8 cellular contexts compared by ENCODE assay signal in genomic region chr18:2657043-2657512, GRCh38. TPM values are rescaled to one million over a fixed set of nuclear protein-coding genes. Genes with fewer than 3 reads are reported as not detected.
DNase-seq lines count a peak whose midpoint lies in the region; ATAC-seq and TF ChIP-seq lines count a peak whose summit lies in the region.

No MANE protein-coding gene starts in this region.

- peak overlapping the region; percentile 91; the same call in 1 of the 2 replicates for H3K9ac ChIP-seq in iPS-20b (ENCODE audit: low read depth, low read length)

- H3K27ac Mint-ChIP-seq in activated CD4-positive, alpha-beta T cell treated with anti-CD3 and anti-CD28 coated beads, Interleukin-2, amount 10 ng/mL, durations not matched to agents 24 days and 14 days = peak overlapping the region; percentile 98
- H3K27ac Mint-ChIP-seq in activated CD4-positive, alpha-beta memory T cell treated with anti-CD3 and anti-CD28 coated beads for 36 hours = peak overlapping the region; percentile 97

- CTCF ChIA-PET in activated CD4-positive, alpha-beta memory T cell treated with anti-CD3 and anti-CD28 coated beads for 36 hours (lab: Charles Lee) = interaction anchor here (0.6 to 1.8 kb wide), 3 partner anchors 65 to 109 kb away, joined by 3 to 6 read pairs (median 3); partner anchors contain the start of genes METTL4 and NDC80

- H3K27me3 ChIP-seq in iPS-20b (ENCODE audit: insufficient read depth, low read length) (peaks cover 37% of the 10 kb centered on the region), thoracic aorta (replicated peaks; ENCODE audit: insufficient read depth) (no peaks in the 10 kb centered on the region)

- intact Hi-C loops in activated CD4-positive, alpha-beta T cell treated with anti-CD3 and anti-CD28 coated beads, Interleukin-2, amount 10 ng/mL, durations not matched to agents 24 days and 14 days (cut with micrococcal nuclease) = loop anchor here (1.0 to 5.0 kb wide), 5 partner anchors 70 to 605 kb away; partner anchors contain the start of genes LPIN2, METTL4, MYL12B and NDC80
- intact Hi-C loops in activated CD4-positive, alpha-beta memory T cell treated with anti-CD3 and anti-CD28 coated beads for 36 hours (cut with micrococcal nuclease) = loop anchor here (5.0 to 10.0 kb wide), 8 partner anchors 70 to 1845 kb away; partner anchors contain the start of genes TGIF1 and YES1

- no peak overlapping the region for H3K27ac ChIP-seq in iPS-20b (ENCODE audit: low read length)
- H3K27ac ChIP-seq in thoracic aorta = peak overlapping the region; percentile 92 to 99

- no peak for ATAC-seq in thoracic aorta (ENCODE audit: insufficient number of reproducible peaks, low FRiP score, low read depth)
- no peak for ATAC-seq in HG03025 (IDR thresholded peaks at IDR 0.05; ENCODE audit: low FRiP score, unreplicated experiment)
- no peak for ATAC-seq in GM18873 (IDR thresholded peaks at IDR 0.05; ENCODE audit: low FRiP score, unreplicated experiment)

- H3K9me3 ChIP-seq in iPS-20b (ENCODE audit: insufficient read depth, low read depth, low read length) = no peaks in the 10 kb centered on the region
- H3K9me3 ChIP-seq in thoracic aorta = no peaks in the 10 kb centered on the region

- H3K4me1 ChIP-seq in iPS-20b (ENCODE audit: insufficient read depth, low read length) (peaks cover 17% of the 10 kb centered on the region), thoracic aorta (ENCODE audit: control insufficient read depth in 1 of 2, low read depth in 2 of 2) (peaks cover 25 to 33% of the 10 kb centered on the region in 2 donors)

- no peaks in the 10 kb centered on the region for H3K27me3 Mint-ChIP-seq in activated CD4-positive, alpha-beta T cell treated with anti-CD3 and anti-CD28 coated beads, Interleukin-2, amount 10 ng/mL, durations not matched to agents 24 days and 14 days
- H3K27me3 Mint-ChIP-seq in activated CD4-positive, alpha-beta memory T cell treated with anti-CD3 and anti-CD28 coated beads for 36 hours = no peaks in the 10 kb centered on the region

- peak overlapping the region; percentile 94 for H3K4me3 Mint-ChIP-seq in activated CD4-positive, alpha-beta T cell treated with anti-CD3 and anti-CD28 coated beads, Interleukin-2, amount 10 ng/mL, durations not matched to agents 24 days and 14 days
- peak overlapping the region; percentile 91 for H3K4me3 Mint-ChIP-seq in activated CD4-positive, alpha-beta memory T cell treated with anti-CD3 and anti-CD28 coated beads for 36 hours

- H3K4me1 Mint-ChIP-seq in activated CD4-positive, alpha-beta T cell treated with anti-CD3 and anti-CD28 coated beads, Interleukin-2, amount 10 ng/mL, durations not matched to agents 24 days and 14 days = peaks cover 36% of the 10 kb centered on the region
- peaks cover 36% of the 10 kb centered on the region for H3K4me1 Mint-ChIP-seq in activated CD4-positive, alpha-beta memory T cell treated with anti-CD3 and anti-CD28 coated beads for 36 hours (ENCODE audit: low read depth)

- no peak for TF ChIP-seq CTCF in thoracic aorta (IDR thresholded peaks at IDR 0.05)

- peak overlapping the region; percentile 85 for H3K4me3 ChIP-seq in iPS-20b (ENCODE audit: low read length)
- H3K4me3 ChIP-seq in thoracic aorta = peak overlapping the region; percentile 79

- POLR2A ChIA-PET in activated CD4-positive, alpha-beta memory T cell treated with anti-CD3 and anti-CD28 coated beads for 36 hours (lab: Charles Lee) = interaction anchor here (0.7 to 4.0 kb wide), 4 partner anchors 12 to 250 kb away, joined by 3 to 18 read pairs (median 12); partner anchors contain the start of genes METTL4 and NDC80

- DNase-seq in activated CD4-positive, alpha-beta T cell treated with anti-CD3 and anti-CD28 coated beads, Interleukin-2, amount 10 ng/mL, durations not matched to agents 24 days and 14 days = no peak
- DNase-seq in activated CD4-positive, alpha-beta T cell treated with anti-CD3 and anti-CD28 coated beads, Interleukin-2, amount 50 U/mL, for 1 hour = no peak
- DNase-seq in activated CD4-positive, alpha-beta memory T cell treated with anti-CD3 and anti-CD28 coated beads for 36 hours = no peak
- no peak for DNase-seq in thoracic aorta (ENCODE audit: low spot score)
- no peak for DNase-seq in NCI-H1092 (lab: John Stamatoyannopoulos, UW)

- H3K9me3 Mint-ChIP-seq in activated CD4-positive, alpha-beta T cell treated with anti-CD3 and anti-CD28 coated beads, Interleukin-2, amount 10 ng/mL, durations not matched to agents 24 days and 14 days = peaks cover 4% of the 10 kb centered on the region
- no peaks in the 10 kb centered on the region for H3K9me3 Mint-ChIP-seq in activated CD4-positive, alpha-beta memory T cell treated with anti-CD3 and anti-CD28 coated beads for 36 hours

- peaks cover 21% of the 10 kb centered on the region for H3K36me3 Mint-ChIP-seq in activated CD4-positive, alpha-beta T cell treated with anti-CD3 and anti-CD28 coated beads, Interleukin-2, amount 10 ng/mL, durations not matched to agents 24 days and 14 days (ENCODE audit: low read depth)
- peaks cover 29% of the 10 kb centered on the region for H3K36me3 Mint-ChIP-seq in activated CD4-positive, alpha-beta memory T cell treated with anti-CD3 and anti-CD28 coated beads for 36 hours

- peaks cover 6% of the 10 kb centered on the region; the same call in 1 of the 2 replicates for H3K36me3 ChIP-seq in iPS-20b (ENCODE audit: insufficient read depth, low read depth, low read length)
- no peaks in the 10 kb centered on the region for H3K36me3 ChIP-seq in thoracic aorta

RNA-seq across cellular contexts. Expression of gene SMCHD1, which starts 1.6 kb away (rescaled TPM):
- 98.4 and 109 TPM in 2 replicates for total RNA-seq in activated CD4-positive, alpha-beta T cell treated with anti-CD3 and anti-CD28 coated beads, Interleukin-2, amount 10 ng/mL, durations not matched to agents 24 days and 14 days
- total RNA-seq in activated CD4-positive, alpha-beta memory T cell treated with anti-CD3 and anti-CD28 coated beads for 36 hours = 10 to 100 TPM; 86.0 to 94.5 TPM
- total RNA-seq in thoracic aorta = 100 to 1,000 TPM in 1 of 2 donors, 10 to 100 TPM in 1; 73.8 to 107 TPM
